8 cellular contexts compared by ENCODE assay signal in the genomic region with DNA sequence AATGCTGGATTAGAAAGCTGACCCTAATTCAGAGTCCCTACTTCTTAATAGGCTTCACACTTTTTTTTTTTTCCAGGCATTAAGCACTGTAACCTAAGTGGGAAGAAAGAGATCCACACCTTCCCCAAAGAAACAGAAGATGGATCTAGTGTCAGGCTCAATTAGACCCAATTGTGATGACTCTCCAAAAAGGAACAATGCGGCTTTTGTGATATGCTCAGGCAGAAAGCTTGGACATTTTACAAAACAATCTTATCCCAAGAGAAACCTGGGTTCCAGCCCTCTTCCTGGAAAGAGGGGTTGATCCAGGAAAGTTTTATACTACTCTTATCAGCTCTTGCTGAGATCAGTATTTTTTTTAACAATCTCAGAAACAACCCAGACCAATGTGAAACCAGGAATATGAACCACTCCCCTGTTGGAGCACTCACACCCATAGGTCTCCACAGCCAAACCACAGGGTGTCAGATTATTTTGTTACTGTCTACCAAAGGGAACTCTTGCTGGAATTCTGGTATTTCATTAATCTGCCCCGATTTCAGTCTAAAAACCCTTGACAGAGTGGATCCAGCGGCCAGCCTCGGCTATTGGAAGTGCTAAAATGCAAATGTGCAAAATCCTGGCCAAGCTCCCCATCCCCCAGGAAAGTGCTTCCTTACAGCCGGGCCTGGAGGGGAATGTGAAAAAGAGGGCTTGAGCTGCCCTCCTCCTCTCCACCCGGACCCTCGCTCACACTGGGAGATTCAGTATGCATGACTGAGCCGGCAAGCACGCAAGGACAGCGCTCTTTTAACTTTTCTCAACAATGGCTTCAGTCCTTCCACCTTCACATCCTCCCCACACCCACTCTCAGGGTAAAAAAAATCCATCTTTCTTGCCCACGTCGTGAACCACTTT. TPM values are rescaled to one million over a fixed set of nuclear protein-coding genes. Genes with fewer than 3 reads are reported as not detected.
DNase-seq lines count a peak whose midpoint lies in the region; ATAC-seq and TF ChIP-seq lines count a peak whose summit lies in the region.

No MANE protein-coding gene starts in this region.

- H3K36me3 Mint-ChIP-seq in stimulated activated naive CD8-positive, alpha-beta T cell treated with anti-CD3 and anti-CD28 coated beads, Interleukin-15, Interleukin-2, amounts not matched to agents 100 ng/mL and 50 ng/mL, for 24 hours (ENCODE audit: low read depth): peaks cover 30% of the 10 kb centered on the region

- H3K36me3 ChIP-seq in colonic mucosa (no peaks in the 10 kb centered on the region), upper lobe of right lung (no peaks in the 10 kb centered on the region)

- peak overlapping the region; percentile 94 for H3K4me3 Mint-ChIP-seq in stimulated activated naive CD8-positive, alpha-beta T cell treated with anti-CD3 and anti-CD28 coated beads, Interleukin-15, Interleukin-2, amounts not matched to agents 100 ng/mL and 50 ng/mL, for 24 hours

- no peak for TF ChIP-seq CTCF in colonic mucosa (IDR thresholded peaks at IDR 0.05)
- no peak for TF ChIP-seq CTCF in upper lobe of right lung (IDR thresholded peaks at IDR 0.05)

- H3K27ac ChIP-seq in colonic mucosa: peak overlapping the region; percentile 78
- no peak overlapping the region for H3K27ac ChIP-seq in upper lobe of right lung

- no peaks in the 10 kb centered on the region for H3K9me3 Mint-ChIP-seq in stimulated activated naive CD8-positive, alpha-beta T cell treated with anti-CD3 and anti-CD28 coated beads, Interleukin-15, Interleukin-2, amounts not matched to agents 100 ng/mL and 50 ng/mL, for 24 hours

- H3K4me3 ChIP-seq in colonic mucosa (peak overlapping the region; percentile 4), upper lobe of right lung (peak overlapping the region; percentile 89)

- peak overlapping the region in 1 of 2 donors; percentile 91 for H3K9ac ChIP-seq in colonic mucosa (ENCODE audit: low read depth in 2 of 2, low read length in 2 of 2)

- H3K4me1 Mint-ChIP-seq in stimulated activated naive CD8-positive, alpha-beta T cell treated with anti-CD3 and anti-CD28 coated beads, Interleukin-15, Interleukin-2, amounts not matched to agents 100 ng/mL and 50 ng/mL, for 24 hours (ENCODE audit: low read depth): peaks cover 63% of the 10 kb centered on the region

- no peak for DNase-seq in stimulated activated naive CD8-positive, alpha-beta T cell treated with anti-CD3 and anti-CD28 coated beads, Interleukin-15, Interleukin-2, amounts not matched to agents 100 U/mL and 50 U/mL, for 24 hours
- DNase-seq in colonic mucosa (peak; percentile 65), medulla oblongata (ENCODE audit: extremely low spot score) (peak; percentile 84), upper lobe of right lung (no peak), AG08396 (ENCODE audit: low spot score) (no peak)

- H3K27me3 ChIP-seq in colonic mucosa: no peaks in the 10 kb centered on the region
- no peaks in the 10 kb centered on the region for H3K27me3 ChIP-seq in upper lobe of right lung

- intact Hi-C loops in colonic mucosa (cut with DNase I): no loop called here
- intact Hi-C loops in upper lobe of right lung (cut with DNase I): no loop called here

- no peaks in the 10 kb centered on the region for H3K27me3 Mint-ChIP-seq in stimulated activated naive CD8-positive, alpha-beta T cell treated with anti-CD3 and anti-CD28 coated beads, Interleukin-15, Interleukin-2, amounts not matched to agents 100 ng/mL and 50 ng/mL, for 24 hours

- no peak for ATAC-seq in stimulated activated naive CD8-positive, alpha-beta T cell treated with anti-CD3 and anti-CD28 coated beads, Interleukin-15, Interleukin-2, amounts not matched to agents 100 U/mL and 50 U/mL, for 24 hours
- ATAC-seq in upper lobe of right lung (no peak), GM19452 (IDR thresholded peaks at IDR 0.05; ENCODE audit: unreplicated experiment) (no peak), HG02763 (IDR thresholded peaks at IDR 0.05; ENCODE audit: unreplicated experiment) (no peak)

- H3K9me3 ChIP-seq in colonic mucosa (no peaks in the 10 kb centered on the region), upper lobe of right lung (no peaks in the 10 kb centered on the region)

- H3K4me1 ChIP-seq in colonic mucosa (peaks cover 3% of the 10 kb centered on the region), upper lobe of right lung (peaks cover 38% of the 10 kb centered on the region)

- H3K27ac Mint-ChIP-seq in stimulated activated naive CD8-positive, alpha-beta T cell treated with anti-CD3 and anti-CD28 coated beads, Interleukin-15, Interleukin-2, amounts not matched to agents 100 ng/mL and 50 ng/mL, for 24 hours: peak overlapping the region; percentile 61

RNA-seq across cellular contexts. Expression of a gene that starts 4.0 kb away (rescaled TPM):
- total RNA-seq in colonic mucosa (10 to 100 TPM; 32.3 to 37.4 TPM), upper lobe of right lung (17.3 TPM)

RNA-seq across cellular contexts. Expression of a gene that starts 38.7 kb away (rescaled TPM):
- total RNA-seq in colonic mucosa (1 to 10 TPM; 1.5 to 5.9 TPM), upper lobe of right lung (2.3 TPM)

Comparison
In these comparisons a context has a peak if more than half of its experiments do, and no peak if none do; other contexts are left out.
1. DNase-seq: peak in colonic mucosa (single experiment) and medulla oblongata (single experiment); none in stimulated activated naive CD8-positive, alpha-beta T cell treated with anti-CD3 and anti-CD28 coated beads, Interleukin-15, Interleukin-2, amounts not matched to agents 100 U/mL and 50 U/mL, for 24 hours (single experiment), upper lobe of right lung (single experiment) and AG08396 (single experiment).